1 cellular context compared by ENCODE assay signal in the genomic region with DNA sequence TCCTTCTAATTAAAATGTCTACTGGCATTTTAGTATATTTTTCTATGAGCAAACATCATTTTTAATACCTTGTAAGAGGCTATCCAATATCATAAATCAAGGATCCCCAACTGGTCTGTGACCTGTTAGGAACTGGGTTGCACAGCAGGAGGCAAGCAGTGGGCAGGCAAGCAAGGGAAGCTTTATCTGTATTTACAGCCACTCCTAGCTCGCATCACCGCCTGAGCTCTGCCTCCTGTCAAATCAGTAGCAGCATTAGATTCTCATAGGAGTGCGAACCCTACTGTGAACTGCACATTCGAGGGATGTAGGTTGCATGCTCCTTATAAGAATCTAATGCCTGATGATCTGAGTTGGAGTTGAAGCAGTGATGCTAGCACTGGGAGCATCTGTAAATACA.
A peak's percentile ranks its signal among the peaks of the same experiment; 100 is the strongest.
TF ChIP-seq lines count a peak whose summit lies in the region.

No MANE protein-coding gene starts in this region.

TF ChIP-seq in K562, 482 proteins besides CTCF, POLR2A, EP300 and RAD21 (continued from another document):
- TF ChIP-seq ZBTB1 (CRISPR knock-in tag; IDR thresholded peaks at IDR 0.05; ENCODE audit: borderline replicate concordance, low read depth) (no peak), ZNF830 (CRISPR knock-in tag; IDR thresholded peaks at IDR 0.05) (no peak), ZNF280A (IDR thresholded peaks at IDR 0.05; ENCODE audit: low read depth, partially characterized antibody) (no peak), FOXJ2 (tag; IDR thresholded peaks at IDR 0.05) (no peak), CHAMP1 (IDR thresholded peaks at IDR 0.05) (no peak), DNMT1 (IDR thresholded peaks at IDR 0.05) (no peak), SRSF7 (optimal IDR thresholded peaks at IDR 0.05; ENCODE audit: low read depth, low read length) (no peak), CREM (IDR thresholded peaks at IDR 0.05; ENCODE audit: low read depth) (0 out of 2 replicates have a peak, but pooled peaks have one; percentile 34), ADNP (tag; IDR thresholded peaks at IDR 0.05) (0 out of 2 replicates have a peak, but pooled peaks have one; percentile 25), HNRNPH1 (optimal IDR thresholded peaks at IDR 0.05; ENCODE audit: low read depth, low read length) (no peak), PBX2 (CRISPR knock-in tag; IDR thresholded peaks at IDR 0.05; ENCODE audit: low read depth) (no peak), PBX2 (tag; conservative IDR thresholded peaks at IDR 0.05; ENCODE audit: low read depth) (peak; percentile 68), ZNF24 (IDR thresholded peaks at IDR 0.05) (peak; percentile 51; the same call in 1 of the 2 replicates), TBP (optimal IDR thresholded peaks at IDR 0.05; ENCODE audit: low read depth, low read length) (no peak), FOXM1 (IDR thresholded peaks at IDR 0.05; ENCODE audit: low read depth) (no peak), FOXM1 (CRISPR knock-in tag; IDR thresholded peaks at IDR 0.05; ENCODE audit: low read depth) (no peak), IRF1 (CRISPR knock-in tag; IDR thresholded peaks at IDR 0.05; ENCODE audit: borderline replicate concordance) (no peak), ZFX (CRISPR knock-in tag; IDR thresholded peaks at IDR 0.05) (no peak), TEAD2 (tag; IDR thresholded peaks at IDR 0.05) (no peak), L3MBTL2 (IDR thresholded peaks at IDR 0.05) (peak; percentile 32; the same call in 1 of the 2 replicates), ESRRA (IDR thresholded peaks at IDR 0.05; ENCODE audit: borderline replicate concordance, low read depth) (no peak), POLR2AphosphoS5 (IDR thresholded peaks at IDR 0.05; ENCODE audit: control insufficient read depth, insufficient read depth, low read depth, low read length) (0 out of 2 replicates have a peak, but pooled peaks have one; percentile 31), ATF1 (CRISPR knock-in tag; IDR thresholded peaks at IDR 0.05) (no peak), ATF1 (tag; IDR thresholded peaks at IDR 0.05) (peak; percentile 22; the same call in 1 of the 2 replicates), ELK1 (CRISPR knock-in tag; IDR thresholded peaks at IDR 0.05) (no peak), HSF4 (CRISPR knock-in tag; IDR thresholded peaks at IDR 0.05; ENCODE audit: borderline replicate concordance) (no peak), PHF21A (IDR thresholded peaks at IDR 0.05; ENCODE audit: borderline replicate concordance, low read depth) (no peak), ETV6 (IDR thresholded peaks at IDR 0.05; ENCODE audit: borderline replicate concordance in 1 of 2, low read depth in 2 of 2, low read length in 1 of 2) (no peak), ETV6 (CRISPR knock-in tag; IDR thresholded peaks at IDR 0.05; ENCODE audit: borderline replicate concordance) (no peak), CC2D1A (IDR thresholded peaks at IDR 0.05) (peak; percentile 21; the same call in 1 of the 2 replicates), POLR3A (IDR thresholded peaks at IDR 0.05; ENCODE audit: borderline replicate concordance, extremely low read depth, insufficient read depth, insufficient read length) (no peak)
- TF ChIP-seq, protein P1, sequence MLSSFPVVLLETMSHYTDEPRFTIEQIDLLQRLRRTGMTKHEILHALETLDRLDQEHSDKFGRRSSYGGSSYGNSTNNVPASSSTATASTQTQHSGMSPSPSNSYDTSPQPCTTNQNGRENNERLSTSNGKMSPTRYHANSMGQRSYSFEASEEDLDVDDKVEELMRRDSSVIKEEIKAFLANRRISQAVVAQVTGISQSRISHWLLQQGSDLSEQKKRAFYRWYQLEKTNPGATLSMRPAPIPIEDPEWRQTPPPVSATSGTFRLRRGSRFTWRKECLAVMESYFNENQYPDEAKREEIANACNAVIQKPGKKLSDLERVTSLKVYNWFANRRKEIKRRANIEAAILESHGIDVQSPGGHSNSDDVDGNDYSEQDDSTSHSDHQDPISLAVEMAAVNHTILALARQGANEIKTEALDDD (IDR thresholded peaks at IDR 0.05), result no peak
